ENCODE assay signal across 22 cellular contexts in genomic region chr5:5221731-5222130, GRCh38.
DNase-seq lines count a peak whose midpoint lies in the region; ATAC-seq and TF ChIP-seq lines count a peak whose summit lies in the region.
"Had no signal": no experiment of that assay in that cellular context is flagged by ENCODE, and none has a peak within 500 bp of the region (broad histone marks: within the 10 kb centered on the region; RNA-seq: fewer than 3 reads in every experiment).

No MANE protein-coding gene starts in this region.

- no peaks in the 10 kb centered on the region for H3K4me1 ChIP-seq in mesodermal cell (ENCODE audit: control insufficient read depth, insufficient read depth, low read length, poor library complexity, severe bottlenecking)
- H3K4me1 ChIP-seq: sigmoid colon, suprapubic skin had no signal

- H3K36me3 Mint-ChIP-seq in HFFc6 (ENCODE audit: low read depth): no peaks in the 10 kb centered on the region; the same call in 1 of the 2 replicates

- WGBS in mesodermal cell (ENCODE audit: insufficient coverage in 2 of 2), 2 experiments: 88 to 97% methylated on average over 2 to 4 of the region's 4 CpGs

- H3K36me3 ChIP-seq in mesodermal cell (ENCODE audit: control insufficient read depth, insufficient read depth, low read length): no peaks in the 10 kb centered on the region
- H3K36me3 ChIP-seq: cardiac muscle cell, sigmoid colon, suprapubic skin had no signal

- peak overlapping the region; percentile 24 for H3K27ac ChIP-seq in mesodermal cell (ENCODE audit: low read depth, low read length, severe bottlenecking)
- H3K27ac ChIP-seq: cardiac muscle cell, sigmoid colon, suprapubic skin had no signal

- H3K4me3 ChIP-seq in AG10803 (ENCODE audit: low read length): no peak overlapping the region
- H3K4me3 ChIP-seq in astrocyte of the spinal cord (ENCODE audit: low read depth, low read length): no peak overlapping the region
- no peak overlapping the region for H3K4me3 ChIP-seq in mesodermal cell (ENCODE audit: extremely low read depth, insufficient read depth, low read length, poor library complexity, severe bottlenecking)
- H3K4me3 ChIP-seq: cardiac muscle cell, sigmoid colon, suprapubic skin had no signal

- DNase-seq in AG10803 (ENCODE audit: low read depth) (peak; percentile 51), HFFc6 (peak; percentile 38), astrocyte of the spinal cord (ENCODE audit: low read depth, low spot score) (peak; percentile 79), UCSD-AML1 (lab: John Stamatoyannopoulos, UW; ENCODE audit: unreplicated experiment) (no peak), NCI-H1105 (lab: John Stamatoyannopoulos, UW) (no peak)
- DNase-seq: ACHN; activated CD4-positive, alpha-beta T cell treated with anti-CD3 and anti-CD28 coated beads, Interleukin-2, amount 50 U/mL, for 1 hour; activated effector memory CD4-positive, alpha-beta T cell treated with Interleukin-2 at 50 U/mL for 16 hours; DMS 273 treated with DMSO at 0.1 percent for 48 hours; GOT3; Karpas-422; NCI-H1417 treated with DMSO at 0.1 percent for 48 hours; NCI-H2171 treated with DMSO at 0.1 percent for 48 hours; NCI-H69; nephron progenitor cell; sigmoid colon had no signal

- TF ChIP-seq CTCF in AG10803 (conservative IDR thresholded peaks at IDR 0.05; ENCODE audit: low read length) (no peak), HFFc6 (IDR thresholded peaks at IDR 0.05) (no peak), astrocyte of the spinal cord (IDR thresholded peaks at IDR 0.05; ENCODE audit: low read depth, low read length) (no peak)

- ATAC-seq in HG02642 (IDR thresholded peaks at IDR 0.05; ENCODE audit: poor library complexity, unreplicated experiment) (no peak), GM21786 (IDR thresholded peaks at IDR 0.05; ENCODE audit: unreplicated experiment) (no peak)
- ATAC-seq: Right ventricle myocardium inferior had no signal

- H3K27me3 Mint-ChIP-seq in HFFc6 (ENCODE audit: insufficient read depth): peaks cover 5% of the 10 kb centered on the region

- peaks cover 25% of the 10 kb centered on the region for H3K4me1 Mint-ChIP-seq in HFFc6 (ENCODE audit: low read depth)

- H3K4me3 Mint-ChIP-seq in HFFc6: peak overlapping the region; percentile 13; the same call in 1 of the 2 replicates
- H3K4me3 Mint-ChIP-seq: nephron progenitor cell had no signal

- H3K27ac Mint-ChIP-seq in HFFc6: no peak overlapping the region
- H3K27ac Mint-ChIP-seq: nephron progenitor cell had no signal

- H3K9me3 ChIP-seq in mesodermal cell (ENCODE audit: control insufficient read depth, low read length): no peaks in the 10 kb centered on the region
- H3K9me3 ChIP-seq: sigmoid colon, suprapubic skin had no signal

- H3K9me3 Mint-ChIP-seq in HFFc6: no peaks in the 10 kb centered on the region; the same call in 1 of the 2 replicates
- H3K9me3 Mint-ChIP-seq: nephron progenitor cell had no signal

- in situ Hi-C loops in astrocyte of the spinal cord (cut with HindIII; ENCODE audit: low sequenced_read_pairs): no loop called here

Comparison
In these comparisons a context has a peak if more than half of its experiments do, and no peak if none do; other contexts are left out.
1. DNase-seq: peak in AG10803 (single experiment), HFFc6 (single experiment) and astrocyte of the spinal cord (single experiment); none in UCSD-AML1 (single experiment) and NCI-H1105 (single experiment).